19 cellular contexts compared by ENCODE assay signal in the genomic region with DNA sequence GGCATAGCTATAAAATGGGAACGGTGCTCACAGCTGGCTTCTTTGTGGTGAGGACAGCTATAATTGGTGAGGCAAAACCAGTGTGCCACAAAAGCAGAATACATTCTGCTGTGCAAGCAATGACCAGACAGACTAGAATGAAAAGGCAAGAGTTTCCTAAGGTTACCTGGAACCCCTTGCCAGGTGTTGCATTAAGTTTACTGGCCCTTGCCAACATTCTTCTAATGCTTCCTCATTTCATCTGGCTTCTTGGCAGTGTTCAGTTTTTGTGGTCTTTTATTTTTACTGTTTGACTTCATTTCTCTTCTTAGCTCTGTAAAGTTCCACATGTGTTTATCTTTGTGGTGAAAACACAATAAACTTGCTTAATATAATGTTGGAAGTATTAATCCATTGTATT.
DNase-seq lines count a peak whose midpoint lies in the region; ATAC-seq and TF ChIP-seq lines count a peak whose summit lies in the region.
"Had no signal": no experiment of that assay in that cellular context is flagged by ENCODE, and none has a peak within 500 bp of the region (broad histone marks: within the 10 kb centered on the region; RNA-seq: fewer than 3 reads in every experiment).

No MANE protein-coding gene starts in this region.

- H3K9me3 Mint-ChIP-seq in nephron: no peaks in the 10 kb centered on the region

- H3K27ac ChIP-seq in upper lobe of right lung: no peak overlapping the region
- H3K27ac ChIP-seq: ascending aorta, right atrium auricular region, suprapubic skin had no signal

- H3K27me3 Mint-ChIP-seq in nephron (ENCODE audit: low read depth): no peaks in the 10 kb centered on the region

- H3K4me3 Mint-ChIP-seq in nephron: no peak overlapping the region

- peaks cover 26% of the 10 kb centered on the region for H3K36me3 ChIP-seq in upper lobe of right lung
- H3K36me3 ChIP-seq: suprapubic skin had no signal

- intact Hi-C loops in upper lobe of right lung (cut with DNase I): no loop called here
- intact Hi-C loops in sciatic nerve (cut with DNase I): no loop called here

- ATAC-seq in upper lobe of right lung (no peak), sciatic nerve (no peak)

- peaks cover 54% of the 10 kb centered on the region for H3K4me1 Mint-ChIP-seq in nephron

- TF ChIP-seq CTCF in choroid plexus epithelial cell (conservative IDR thresholded peaks at IDR 0.05; ENCODE audit: low read depth, low read length): no peak
- TF ChIP-seq CTCF in nephron (IDR thresholded peaks at IDR 0.05; ENCODE audit: unreplicated experiment in 3 of 3): no peak
- TF ChIP-seq CTCF in upper lobe of right lung (IDR thresholded peaks at IDR 0.05): no peak

- DNase-seq in GM03348 (ENCODE audit: low spot score) (peak; percentile 29), NCI-H69 (lab: John Stamatoyannopoulos, UW) (peak; percentile 2), choroid plexus epithelial cell (ENCODE audit: low read depth) (peak; percentile 58), activated gamma-delta T cell (lab: John Stamatoyannopoulos, UW) (no peak), upper lobe of right lung (no peak), sciatic nerve (ENCODE audit: low spot score) (no peak)
- DNase-seq: activated effector memory CD4-positive, alpha-beta T cell treated with Interleukin-2 at 50 U/mL for 16 hours; C1 segment of cervical spinal cord; dermis blood vessel endothelial cell; DMS79 treated with DMSO at 0.1 percent for 48 hours; KG1; NCI-H146; NCI-H446; stimulated activated CD4-positive, alpha-beta T cell treated with anti-CD3 and anti-CD28 coated beads, Interleukin-2, amount 100 ng/mL, for 24 hours had no signal

- no peaks in the 10 kb centered on the region for H3K9me3 ChIP-seq in upper lobe of right lung
- H3K9me3 ChIP-seq: ascending aorta, right atrium auricular region, suprapubic skin had no signal

- peaks cover 49% of the 10 kb centered on the region for H3K36me3 Mint-ChIP-seq in nephron (ENCODE audit: low read depth)

- no peaks in the 10 kb centered on the region for H3K4me1 ChIP-seq in upper lobe of right lung
- H3K4me1 ChIP-seq: ascending aorta, suprapubic skin had no signal

- no peaks in the 10 kb centered on the region for H3K27me3 ChIP-seq in upper lobe of right lung
- H3K27me3 ChIP-seq: ascending aorta, right atrium auricular region, suprapubic skin had no signal

- H3K27ac Mint-ChIP-seq in nephron: peak overlapping the region in 2 of 3 experiments; percentile 5 to 35

- H3K4me3 ChIP-seq in choroid plexus epithelial cell (ENCODE audit: low read depth, low read length) (no peak overlapping the region), upper lobe of right lung (no peak overlapping the region)
- H3K4me3 ChIP-seq: ascending aorta, lung, right atrium auricular region, suprapubic skin had no signal

Comparison
In these comparisons a context has a peak if more than half of its experiments do, and no peak if none do; other contexts are left out.
1. DNase-seq: peak in GM03348 (single experiment), NCI-H69 (single experiment) and choroid plexus epithelial cell (single experiment); none in activated gamma-delta T cell (single experiment), upper lobe of right lung (single experiment) and sciatic nerve (single experiment).